ENCODE assay signal across 8 cellular contexts in genomic region chr18:79507546-79508480, GRCh38.
DNase-seq lines count a peak whose midpoint lies in the region; ATAC-seq, FAIRE-seq and TF ChIP-seq lines count a peak whose summit lies in the region.

No MANE protein-coding gene starts in this region.

- no peak for TF ChIP-seq CTCF in bronchial epithelial cell (IDR thresholded peaks at IDR 0.05; ENCODE audit: insufficient read depth, low read length, severe bottlenecking)
- no peak for TF ChIP-seq CTCF in keratinocyte (optimal IDR thresholded peaks at IDR 0.05 in 1 of 3, IDR thresholded peaks at IDR 0.05 in 1 of 3, conservative IDR thresholded peaks at IDR 0.05 in 1 of 3; ENCODE audit: extremely low read depth in 1 of 3, insufficient read depth in 2 of 3, low read length in 3 of 3)
- TF ChIP-seq CTCF in GM10248 (IDR thresholded peaks at IDR 0.05; ENCODE audit: control extremely low read depth, extremely low read depth, low read depth, missing control alignments) = no peak

- CTCF ChIA-PET in GM10248 (lab: Yijun Ruan, JAX) = interaction anchor here (1.2 to 2.8 kb wide), 7 partner anchors 10 to 129 kb away, joined by 3 to 12 read pairs (median 4); no protein-coding TSS in a partner anchor

- no peaks in the 10 kb centered on the region for H3K36me3 ChIP-seq in bronchial epithelial cell (ENCODE audit: control insufficient read depth, insufficient read depth, low read length)
- H3K36me3 ChIP-seq in keratinocyte (ENCODE audit: control insufficient read depth in 2 of 2, extremely low read depth in 1 of 2, insufficient read depth in 2 of 2, low read length in 2 of 2) = no peaks in the 10 kb centered on the region

- H3K4me3 ChIP-seq in bronchial epithelial cell (ENCODE audit: low read depth, low read length) (peak overlapping the region; percentile 34), keratinocyte (ENCODE audit: control insufficient read depth in 2 of 3, extremely low read depth in 1 of 3, insufficient read depth in 2 of 3, low read depth in 1 of 3, low read length in 3 of 3) (peak overlapping the region in 2 of 3 experiments; percentile 4 to 8), skin epidermis (peak overlapping the region; percentile 1 to 37 (median 11))

- H3K4me2 ChIP-seq in keratinocyte (ENCODE audit: control insufficient read depth, extremely low read depth, insufficient read depth, low read depth, low read length) = peak overlapping the region; percentile 77

- H3K27me3 ChIP-seq in bronchial epithelial cell (ENCODE audit: control insufficient read depth, insufficient read depth, low read length) = no peaks in the 10 kb centered on the region
- H3K27me3 ChIP-seq in keratinocyte (ENCODE audit: control insufficient read depth, extremely low read depth, insufficient read depth, low read length) = peaks cover 6% of the 10 kb centered on the region

- no peaks in the 10 kb centered on the region for H3K79me2 ChIP-seq in keratinocyte (ENCODE audit: control insufficient read depth, insufficient read depth, low read length)

- POLR2A ChIA-PET in GM10248 (lab: Yijun Ruan, JAX) = interaction anchor here (1.3 kb wide), 1 partner anchor 16 kb away, joined by 3 read pairs; no protein-coding TSS in a partner anchor

- no peaks in the 10 kb centered on the region for H3K9me3 ChIP-seq in keratinocyte (ENCODE audit: control insufficient read depth, low read depth, low read length)

- H3K9me1 ChIP-seq in keratinocyte (ENCODE audit: control insufficient read depth, extremely low read depth, insufficient read depth, low read length) = no peaks in the 10 kb centered on the region

- H4K20me1 ChIP-seq in keratinocyte (ENCODE audit: control insufficient read depth, extremely low read depth, insufficient read depth, low read length) = no peaks in the 10 kb centered on the region

- peak overlapping the region; percentile 90 for H2AFZ ChIP-seq in keratinocyte (ENCODE audit: control insufficient read depth, low read length)

- H3K9ac ChIP-seq in keratinocyte (ENCODE audit: control insufficient read depth, extremely low read depth, insufficient read depth, low read length) = peak overlapping the region; percentile 37

- FAIRE-seq in bronchial epithelial cell (lab: Jason Lieb, UNC) (no peak), keratinocyte (lab: Jason Lieb, UNC) (no peak)

- dilution Hi-C loops in keratinocyte (cut with MboI; ENCODE audit: extremely low pct_ligation_motif_present, low sequenced_read_pairs) = no loop called here

- ATAC-seq in HG03135 (IDR thresholded peaks at IDR 0.05; ENCODE audit: unreplicated experiment) = peak; percentile 20
- ATAC-seq in HG02981 (IDR thresholded peaks at IDR 0.05; ENCODE audit: unreplicated experiment) = no peak

- peaks cover 10% of the 10 kb centered on the region for H3K4me1 ChIP-seq in keratinocyte (ENCODE audit: control insufficient read depth, extremely low read depth, insufficient read depth, low read length)

- H3K27ac ChIP-seq in keratinocyte (ENCODE audit: control insufficient read depth, insufficient read depth, low read length) (no peak overlapping the region), skin epidermis (peak overlapping the region in 20 of 21 experiments; percentile 45 to 91 (median 76))

- DNase-seq in Ammon's horn (ENCODE audit: low spot score) = peak; percentile 84
- DNase-seq in bronchial epithelial cell (ENCODE audit: low read depth) = no peak
- no peak for DNase-seq in keratinocyte (ENCODE audit: low read depth, low spot score)
- DNase-seq in GM10248 (ENCODE audit: extremely low spot score) = no peak
- no peak for DNase-seq in SW 1271 (lab: John Stamatoyannopoulos, UW)
